In genomic region chr11:78188809-78189724, GRCh38 we compare ENCODE assay signal across 8 cellular contexts. TPM values are rescaled to one million over a fixed set of nuclear protein-coding genes. Genes with fewer than 3 reads are reported as not detected.
A peak's percentile ranks its signal among the peaks of the same experiment; 100 is the strongest.
DNase-seq lines count a peak whose midpoint lies in the region; ATAC-seq, FAIRE-seq and TF ChIP-seq lines count a peak whose summit lies in the region.

Gene USP35 (plus strand): TSS chr11:78188919. CDS start chr11:78196246, 7,327 bp downstream.

- H3K4me2 ChIP-seq in BLaER1 (peak within 1 kb of the TSS; percentile 93), HepG2 (ENCODE audit: low read depth, low read length) (peak within 1 kb of the TSS; percentile 88)

- intact Hi-C loops in HepG2 (cut with micrococcal nuclease; ENCODE audit: unreplicated experiment): loop anchor here (2.0 to 5.0 kb wide), 2 partner anchors 14 to 112 kb away; partner anchors contain the start of gene NDUFC2

- CTCF ChIA-PET in HepG2 (lab: Yijun Ruan, JAX; ENCODE audit: low intra/inter-chr PET ratio, low total read pairs): no interaction called here

- H3K4me1 ChIP-seq in BLaER1 (peaks cover 60% of the 10 kb centered on the region), HepG2 (ENCODE audit: insufficient read depth, low read length) (peaks cover 84% of the 10 kb centered on the region), thymus (ENCODE audit: control insufficient read depth, insufficient read depth, low read length) (peaks cover 20% of the 10 kb centered on the region)

- H3K9me3 ChIP-seq in BLaER1 (no peaks in the 10 kb centered on the region), HepG2 (ENCODE audit: low read length) (no peaks in the 10 kb centered on the region), thymus (ENCODE audit: control insufficient read depth) (no peaks in the 10 kb centered on the region)

- H3K27ac ChIP-seq in BLaER1: peak within 1 kb of the TSS; percentile 80
- H3K27ac ChIP-seq in HepG2 (ENCODE audit: extremely low read length, insufficient read depth, low read length): peak within 1 kb of the TSS; percentile 47
- H3K27ac ChIP-seq in thymus (ENCODE audit: low read depth): peak within 1 kb of the TSS; percentile 85

- H4K20me1 ChIP-seq in BLaER1: no peaks in the 10 kb centered on the region
- H4K20me1 ChIP-seq in HepG2 (ENCODE audit: insufficient read depth, low read length): no peaks in the 10 kb centered on the region

- no peak within 1 kb of the TSS for H2AFZ ChIP-seq in HepG2 (ENCODE audit: low read length)

- TF ChIP-seq POLR2A in HepG2 (IDR thresholded peaks at IDR 0.05; ENCODE audit: insufficient read depth in 1 of 2, low read depth in 2 of 2, low read length in 2 of 2): no peak; a peak in 1 of 4 replicates

- TF ChIP-seq CTCF in astrocyte of the cerebellum (IDR thresholded peaks at IDR 0.05; ENCODE audit: low read depth, low read length, missing control alignments) (no peak), HepG2 (CRISPR knock-in tag; IDR thresholded peaks at IDR 0.05) (0 out of 2 replicates have a peak, but pooled peaks have one; percentile 4)

- peaks cover 13% of the 10 kb centered on the region for H3K79me2 ChIP-seq in HepG2 (ENCODE audit: insufficient read depth, low read length)

- TF ChIP-seq EP300 in HepG2 (IDR thresholded peaks at IDR 0.05; ENCODE audit: low read depth in 2 of 2, low read length in 2 of 2): no peak
- TF ChIP-seq EP300 in HepG2 (CRISPR knock-in tag; IDR thresholded peaks at IDR 0.05; ENCODE audit: borderline replicate concordance): no peak

- no peaks in the 10 kb centered on the region for H3K27me3 ChIP-seq in BLaER1
- no peaks in the 10 kb centered on the region; a peak in 1 of 5 replicates for H3K27me3 ChIP-seq in HepG2 (ENCODE audit: control insufficient read depth in 1 of 2, insufficient read depth in 2 of 2, low read length in 2 of 2)
- H3K27me3 ChIP-seq in thymus (ENCODE audit: control insufficient read depth, insufficient read depth): no peaks in the 10 kb centered on the region

- FAIRE-seq in HepG2 (lab: Jason Lieb, UNC): no peak

- 0 out of 2 replicates have a peak, but pooled peaks have one; percentile 13 for TF ChIP-seq RAD21 in HepG2 (CRISPR knock-in tag; IDR thresholded peaks at IDR 0.05)

- WGBS in HepG2 (ENCODE audit: low lambda C conversion rate): 5% methylated on average over 22 of the region's 45 CpGs
- WGBS in thymus: 26% methylated on average over 45 of the region's 45 CpGs

- H3K9ac ChIP-seq in BLaER1: peak within 1 kb of the TSS; percentile 84
- H3K9ac ChIP-seq in HepG2 (ENCODE audit: insufficient read depth, low read depth, low read length): peak within 1 kb of the TSS; percentile 66

- BruUV-seq in HepG2 (replicated peaks; lab: Mats Ljungman, UMichigan): no TSS peak

- DNase-seq in astrocyte of the cerebellum (ENCODE audit: low read depth) (no peak), HepG2 (ENCODE audit: low spot score) (no peak), cerebellar cortex (ENCODE audit: low spot score) (no peak), activated gamma-delta T cell treated with Interleukin-2 at 50 U/mL for 16 hours (no peak)

- H3K4me3 ChIP-seq in BLaER1: peak within 1 kb of the TSS; percentile 92
- H3K4me3 ChIP-seq in astrocyte of the cerebellum (ENCODE audit: low read depth, low read length): peak within 1 kb of the TSS; percentile 84
- peak within 1 kb of the TSS; percentile 78 to 96 (median 86) for H3K4me3 ChIP-seq in HepG2 (replicated peaks in 1 of 3; ENCODE audit: insufficient read depth in 1 of 3, low read depth in 2 of 3, low read length in 3 of 3)
- H3K4me3 ChIP-seq in thymus (ENCODE audit: low read length): peak within 1 kb of the TSS; percentile 95

- in situ Hi-C loops in astrocyte of the cerebellum (cut with HindIII; ENCODE audit: low sequenced_read_pairs): no loop called here
- in situ Hi-C loops in HepG2 (cut with HindIII; ENCODE audit: extremely low pct_ligation_motif_present, low pct_unique_long_range_greater_than_20kb): loop anchor here (5.0 kb wide), 1 partner anchor 47 kb away; no protein-coding TSS in a partner anchor

- H3K36me3 ChIP-seq in BLaER1 (no peaks in the 10 kb centered on the region), HepG2 (replicated peaks in 1 of 2; ENCODE audit: control insufficient read depth in 1 of 2, insufficient read depth in 2 of 2, low read length in 2 of 2) (no peaks in the 10 kb centered on the region), thymus (ENCODE audit: control insufficient read depth, insufficient read depth) (no peaks in the 10 kb centered on the region)

- ATAC-seq in HG03045 (IDR thresholded peaks at IDR 0.05; ENCODE audit: unreplicated experiment) (peak; percentile 13), HepG2 (peak; percentile 43), HG03196 (IDR thresholded peaks at IDR 0.05; ENCODE audit: unreplicated experiment) (no peak)

- POLR2A ChIA-PET in HepG2 (lab: Yijun Ruan, JAX): interaction anchor here (0.7 to 3.9 kb wide), 17 partner anchors 9 to 386 kb away, joined by 3 to 37 read pairs (median 5); partner anchors contain the start of genes ALG8, INTS4, NARS2 and NDUFC2

TF ChIP-seq in HepG2, 621 proteins besides CTCF, POLR2A, EP300 and RAD21 (continues in another document):
- TF ChIP-seq ZNF761 (CRISPR knock-in tag; conservative IDR thresholded peaks at IDR 0.05) (no peak), PTBP1 (IDR thresholded peaks at IDR 0.05; ENCODE audit: low read depth, low read length, poor library complexity, severe bottlenecking) (no peak), DRAP1 (CRISPR knock-in tag; IDR thresholded peaks at IDR 0.05) (0 out of 2 replicates have a peak, but pooled peaks have one; percentile 8), KLF6 (CRISPR knock-in tag; IDR thresholded peaks at IDR 0.05) (0 out of 2 replicates have a peak, but pooled peaks have one; percentile 59), MAZ (IDR thresholded peaks at IDR 0.05; ENCODE audit: borderline replicate concordance, low read depth, low read length) (peak; percentile 73; the same call in 1 of the 2 replicates), MAZ (CRISPR knock-in tag; IDR thresholded peaks at IDR 0.05; ENCODE audit: low read depth) (peak; percentile 95; the same call in 1 of the 2 replicates), SIN3B (IDR thresholded peaks at IDR 0.05; ENCODE audit: low read length) (no peak), SRF (IDR thresholded peaks at IDR 0.05; ENCODE audit: low read depth, low read length) (no peak), ZNF768 (CRISPR knock-in tag; IDR thresholded peaks at IDR 0.05) (peak; percentile 98)

RNA-seq across cellular contexts. Expression of gene USP35, which starts in this region (rescaled TPM):
- total RNA-seq in HepG2 (2016; rRNA removed; fragmentation: Illumina TruSeq; extraction: Trizol): 1.8 and 4.6 TPM in 2 replicates
- 0.71 and 0.88 TPM in 2 replicates for total RNA-seq in HepG2 (2016; cell fraction: cytosol; rRNA removed; fragmentation: Illumina TruSeq; extraction: Trizol; ENCODE audit: low read depth)
- total RNA-seq in HepG2 (2016; cell fraction: insoluble cytoplasmic fraction; rRNA removed; fragmentation: Illumina TruSeq; extraction: Trizol): 1.7 and 4.5 TPM in 2 replicates
- total RNA-seq in HepG2 (2016; cell fraction: membrane; rRNA removed; fragmentation: Illumina TruSeq; extraction: Trizol): 0.93 and 1.1 TPM in 2 replicates
- total RNA-seq in HepG2 (2016; cell fraction: nucleus; rRNA removed; fragmentation: Illumina TruSeq; extraction: Trizol): 5.7 and 7.4 TPM in 2 replicates
- polyA plus RNA-seq in HepG2 (2011; rRNA removed) (7.7 and 11.1 TPM in 2 replicates), thymus (13.1 TPM)
- 4.0 and 5.2 TPM in 2 replicates for polyA plus RNA-seq in HepG2 (2011; cell fraction: cytosol; rRNA removed)
- 56.5 and 58.1 TPM in 2 replicates for polyA plus RNA-seq in HepG2 (2011; cell fraction: nucleus; rRNA removed)
- polyA plus RNA-seq in HepG2 (2012): 4.1 and 5.5 TPM in 2 replicates
- 0.20 and 0.27 TPM in 2 replicates for polyA plus RNA-seq in HepG2 (2016; cell fraction: cytosol; fragmentation: Illumina TruSeq; extraction: Trizol; ENCODE audit: low read depth)
- 1.4 and 2.7 TPM in 2 replicates for polyA plus RNA-seq in HepG2 (2016; cell fraction: insoluble cytoplasmic fraction; fragmentation: Illumina TruSeq; extraction: Trizol; ENCODE audit: low read depth)
- 0.61 and 0.63 TPM in 2 replicates for polyA plus RNA-seq in HepG2 (2016; cell fraction: membrane; fragmentation: Illumina TruSeq; extraction: Trizol; ENCODE audit: low read depth)
- polyA plus RNA-seq in HepG2 (2016; cell fraction: nucleus; fragmentation: Illumina TruSeq; extraction: Trizol; ENCODE audit: insufficient read depth, low read depth): 10.1 and 12.3 TPM in 2 replicates
- 5.1 and 12.7 TPM in 2 replicates for polyA minus RNA-seq in HepG2 (2011; rRNA and poly(A)+ RNA removed; ENCODE audit: low replicate concordance)
- polyA minus RNA-seq in HepG2 (2011; cell fraction: cytosol; rRNA and poly(A)+ RNA removed): 2.4 and 3.2 TPM in 2 replicates
- 17.3 and 18.0 TPM in 2 replicates for polyA minus RNA-seq in HepG2 (2011; cell fraction: nucleus; rRNA and poly(A)+ RNA removed)
